Comparison of ENCODE assay signal across 8 cellular contexts in the genomic region with DNA sequence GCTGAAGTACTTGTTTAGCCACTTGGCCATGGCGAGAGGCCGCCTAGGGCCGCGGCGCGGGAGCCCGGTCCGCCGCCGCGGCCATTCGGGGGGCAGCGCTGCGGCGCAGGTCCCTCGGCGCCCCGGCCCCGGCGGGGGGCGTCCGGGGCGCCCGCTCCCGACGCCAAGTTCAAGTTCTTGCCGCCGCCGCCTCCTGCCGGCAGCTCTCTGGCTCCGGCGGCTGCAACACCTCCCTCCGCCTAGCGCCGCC. TPM values are rescaled to one million over a fixed set of nuclear protein-coding genes. Genes with fewer than 3 reads are reported as not detected.
DNase-seq lines count a peak whose midpoint lies in the region; ATAC-seq and TF ChIP-seq lines count a peak whose summit lies in the region.

No MANE protein-coding gene starts in this region.

- no peaks in the 10 kb centered on the region for H3K9me3 ChIP-seq in neuron (ENCODE audit: low read length)

- H3K27ac Mint-ChIP-seq in activated T-cell treated with anti-CD3 and anti-CD28 coated beads, Interleukin-2, amount 50 U/mL, for 24 hours = no peak overlapping the region

- peak overlapping the region; percentile 68 for H3K4me3 Mint-ChIP-seq in activated T-cell treated with anti-CD3 and anti-CD28 coated beads, Interleukin-2, amount 50 U/mL, for 24 hours

- peaks cover 19% of the 10 kb centered on the region for H3K4me1 ChIP-seq in neuron (ENCODE audit: insufficient read depth, low read length)

- DNase-seq in LoVo (ENCODE audit: low spot score) (peak; percentile 52), fibroblast of the aortic adventitia (ENCODE audit: low read depth) (peak; percentile 53), NCI-H2196 treated with DMSO at 0.1 percent for 48 hours (lab: John Stamatoyannopoulos, UW; ENCODE audit: unreplicated experiment) (no peak), cerebellar cortex (ENCODE audit: low spot score) (no peak)
- no peak for DNase-seq in activated T-cell treated with anti-CD3 and anti-CD28 coated beads, Interleukin-2, amount 50 U/mL, for 24 hours

- H3K27me3 ChIP-seq in neuron (ENCODE audit: insufficient read depth, low read length) = peaks cover 26% of the 10 kb centered on the region

- TF ChIP-seq CTCF in GM12872 (IDR thresholded peaks at IDR 0.05; ENCODE audit: insufficient read depth, low read depth, low read length) (peak; percentile 35; the same call in 2 of the 3 replicates), fibroblast of the aortic adventitia (IDR thresholded peaks at IDR 0.05; ENCODE audit: insufficient read depth, low read length) (peak; percentile 61)

- H3K36me3 ChIP-seq in neuron (ENCODE audit: insufficient read depth, low read length) = no peaks in the 10 kb centered on the region

- peak; percentile 29 for ATAC-seq in GM21825 (IDR thresholded peaks at IDR 0.05; ENCODE audit: unreplicated experiment)

- H3K4me3 ChIP-seq in fibroblast of the aortic adventitia (ENCODE audit: low read depth, low read length) = peak overlapping the region; percentile 92
- peak overlapping the region; percentile 82 for H3K4me3 ChIP-seq in neuron (ENCODE audit: low read length)

- H3K9me3 Mint-ChIP-seq in activated T-cell treated with anti-CD3 and anti-CD28 coated beads, Interleukin-2, amount 50 U/mL, for 24 hours = no peaks in the 10 kb centered on the region

- peaks cover 14% of the 10 kb centered on the region for H3K27me3 Mint-ChIP-seq in activated T-cell treated with anti-CD3 and anti-CD28 coated beads, Interleukin-2, amount 50 U/mL, for 24 hours

- peak overlapping the region; percentile 84 for H2AFZ ChIP-seq in neuron (ENCODE audit: low read depth, low read length)

- H3K4me1 Mint-ChIP-seq in activated T-cell treated with anti-CD3 and anti-CD28 coated beads, Interleukin-2, amount 50 U/mL, for 24 hours (ENCODE audit: low read depth) = peaks cover 31% of the 10 kb centered on the region

- no peaks in the 10 kb centered on the region for H3K36me3 Mint-ChIP-seq in activated T-cell treated with anti-CD3 and anti-CD28 coated beads, Interleukin-2, amount 50 U/mL, for 24 hours (ENCODE audit: low read depth)

RNA-seq across cellular contexts. Expression of a gene that starts 0.5 kb away (rescaled TPM):
- total RNA-seq in fibroblast of the aortic adventitia (ENCODE audit: low replicate concordance) = 4.5 and 26.5 TPM in 2 replicates

Comparison
In these comparisons a context has a peak if more than half of its experiments do, and no peak if none do; other contexts are left out.
1. DNase-seq: peak in LoVo (single experiment) and fibroblast of the aortic adventitia (single experiment); none in activated T-cell treated with anti-CD3 and anti-CD28 coated beads, Interleukin-2, amount 50 U/mL, for 24 hours (single experiment), NCI-H2196 treated with DMSO at 0.1 percent for 48 hours (single experiment) and cerebellar cortex (single experiment).